In genomic region chr2:31112544-31112943, GRCh38 we compare ENCODE assay signal across 9 cellular contexts. TPM values are rescaled to one million over a fixed set of nuclear protein-coding genes. Genes with fewer than 3 reads are reported as not detected.
"Had no signal": no experiment of that assay in that cellular context is flagged by ENCODE, and none has a peak within 500 bp of the region (broad histone marks: within the 10 kb centered on the region; RNA-seq: fewer than 3 reads in every experiment).

No MANE protein-coding gene starts in this region.

- H3K4me3 ChIP-seq: GM12878 had no signal

- DNase-seq: GDM1, GF-D8 had no signal

- FAIRE-seq: G401.6, GM12878, GM12891, GM12892, GM18507, GM19239 had no signal

- ATAC-seq: GM12878 had no signal

RNA-seq across cellular contexts. Expression of gene GALNT14, which starts 25.7 kb away (rescaled TPM):
- total RNA-seq: G401 had no signal
